In genomic region chr22:44454113-44454769, GRCh38 we compare ENCODE assay signal across 19 cellular contexts. TPM values are rescaled to one million over a fixed set of nuclear protein-coding genes. Genes with fewer than 3 reads are reported as not detected.
DNase-seq lines count a peak whose midpoint lies in the region; ATAC-seq and TF ChIP-seq lines count a peak whose summit lies in the region.
"Had no signal": no experiment of that assay in that cellular context is flagged by ENCODE, and none has a peak within 500 bp of the region (broad histone marks: within the 10 kb centered on the region; RNA-seq: fewer than 3 reads in every experiment).

No MANE protein-coding gene starts in this region.

- no peaks in the 10 kb centered on the region for H4K20me1 ChIP-seq in Loucy (ENCODE audit: insufficient read depth, low read length, poor library complexity, severe bottlenecking)

- no peak overlapping the region for H3K4me3 Mint-ChIP-seq in activated naive CD8-positive, alpha-beta T cell

- H3K4me3 ChIP-seq in Loucy (ENCODE audit: low read length, poor library complexity, severe bottlenecking) (peak overlapping the region; percentile 48), heart right ventricle (no peak overlapping the region)
- H3K4me3 ChIP-seq: adrenal gland, cardiac muscle cell, MG63, PC-9, SK-N-MC had no signal

- WGBS in heart right ventricle, 2 donors = 89 to 93% methylated on average over 11 of the region's 11 CpGs

- H3F3A ChIP-seq in Loucy (ENCODE audit: low read depth) = no peaks in the 10 kb centered on the region

- no peak overlapping the region for H2AFZ ChIP-seq in Loucy (ENCODE audit: low read length)
- H2AFZ ChIP-seq: parathyroid adenoma, PC-9 had no signal

- H3K9me2 ChIP-seq in Loucy (replicated peaks; ENCODE audit: low read depth, low read length) = no peaks in the 10 kb centered on the region

- peaks cover 3% of the 10 kb centered on the region for H3K36me3 Mint-ChIP-seq in activated naive CD8-positive, alpha-beta T cell

- no peak overlapping the region for H3K27ac ChIP-seq in heart right ventricle
- H3K27ac ChIP-seq: adrenal gland, cardiac muscle cell, parathyroid adenoma, PC-9, SK-N-MC had no signal

- H3K4me1 ChIP-seq in Loucy (ENCODE audit: insufficient read depth, low read length, poor library complexity, severe bottlenecking) = peaks cover 53% of the 10 kb centered on the region
- H3K4me1 ChIP-seq in heart right ventricle = peaks cover 0 to 5% (median 0%) of the 10 kb centered on the region in 9 donors
- H3K4me1 ChIP-seq: parathyroid adenoma had no signal

- H3K27me3 ChIP-seq in Loucy (ENCODE audit: insufficient read depth, low read length, poor library complexity, severe bottlenecking) (no peaks in the 10 kb centered on the region), heart right ventricle (no peaks in the 10 kb centered on the region)
- H3K27me3 ChIP-seq: adrenal gland, cardiac muscle cell, MG63 had no signal

- peak overlapping the region; percentile 47 for H3K9ac ChIP-seq in Loucy (ENCODE audit: low read depth, low read length, poor library complexity, severe bottlenecking)
- H3K9ac ChIP-seq: parathyroid adenoma had no signal

- peak overlapping the region; percentile 70 for H3K4me2 ChIP-seq in Loucy (ENCODE audit: low read depth, low read length, poor library complexity, severe bottlenecking)
- H3K4me2 ChIP-seq: PC-9 had no signal

- H3K9me3 ChIP-seq in Loucy (ENCODE audit: insufficient read depth, low read depth, low read length) (no peaks in the 10 kb centered on the region), heart right ventricle (no peaks in the 10 kb centered on the region)
- H3K9me3 ChIP-seq: adrenal gland, MG63 had no signal

- peaks cover under 1% of the 10 kb centered on the region for H3K9me3 Mint-ChIP-seq in activated naive CD8-positive, alpha-beta T cell (ENCODE audit: low read depth)

- H3K36me3 ChIP-seq in Loucy (ENCODE audit: insufficient read depth, low read length) = no peaks in the 10 kb centered on the region
- no peaks in the 10 kb centered on the region for H3K36me3 ChIP-seq in heart right ventricle
- H3K36me3 ChIP-seq: adrenal gland, cardiac muscle cell, MG63 had no signal

- no peaks in the 10 kb centered on the region for H3K79me2 ChIP-seq in Loucy (ENCODE audit: insufficient read depth, low read length)
- H3K79me2 ChIP-seq: parathyroid adenoma had no signal

- H3K27ac Mint-ChIP-seq in activated naive CD8-positive, alpha-beta T cell = peak overlapping the region; percentile 92

- ATAC-seq in HG02840 (IDR thresholded peaks at IDR 0.05; ENCODE audit: low FRiP score, unreplicated experiment) (no peak), heart right ventricle (no peak)
- ATAC-seq: HepG2, left cardiac atrium had no signal

- H3K27me3 Mint-ChIP-seq in activated naive CD8-positive, alpha-beta T cell = no peaks in the 10 kb centered on the region

- intact Hi-C loops in posterior vena cava (cut with DNase I) = no loop called here
- intact Hi-C loops in heart right ventricle (cut with DNase I) = no loop called here

- peak; percentile 56 for DNase-seq in activated CD8-positive, alpha-beta memory T cell treated with anti-CD3 and anti-CD28 coated beads for 24 hours
- no peak for DNase-seq in activated CD8-positive, alpha-beta memory T cell treated with anti-CD3 and anti-CD28 coated beads, Interleukin-2, amount 50 U/mL, for 4 hours
- peak; percentile 63 for DNase-seq in posterior vena cava (ENCODE audit: low spot score)
- DNase-seq in NK-92 (lab: John Stamatoyannopoulos, UW; ENCODE audit: unreplicated experiment) = no peak
- DNase-seq in heart right ventricle = no peak
- DNase-seq: left cardiac atrium; MG63; NCI-H2029 treated with DMSO at 0.1 percent for 48 hours; NCI-H69; stimulated activated naive CD4-positive, alpha-beta T cell treated with Interleukin-2 at 50 U/mL for 16 hours had no signal

- peaks cover 29% of the 10 kb centered on the region for H3K4me1 Mint-ChIP-seq in activated naive CD8-positive, alpha-beta T cell (ENCODE audit: low read depth)

- no peak for TF ChIP-seq CTCF in Loucy (conservative IDR thresholded peaks at IDR 0.05; ENCODE audit: low read length)
- TF ChIP-seq CTCF in heart right ventricle (IDR thresholded peaks at IDR 0.05) = no peak

RNA-seq across cellular contexts. Expression of gene RTL6, which starts 43.8 kb away (rescaled TPM):
- total RNA-seq in posterior vena cava (10 to 100 TPM; 18.2 to 21.1 TPM), heart right ventricle (10 to 100 TPM; 21.4 to 36.1 (median 25.7) TPM)
- polyA plus RNA-seq in heart right ventricle = 10 to 100 TPM in 1 of 2 donors, 1 to 10 TPM in 1; 3.6 to 13.5 TPM
- total RNA-seq: HepG2 had no signal
- polyA plus RNA-seq: HepG2 had no signal

Comparison
In these comparisons a context has a peak if more than half of its experiments do, and no peak if none do; other contexts are left out.
1. DNase-seq: peak in activated CD8-positive, alpha-beta memory T cell treated with anti-CD3 and anti-CD28 coated beads for 24 hours (single experiment) and posterior vena cava (single experiment); none in activated CD8-positive, alpha-beta memory T cell treated with anti-CD3 and anti-CD28 coated beads, Interleukin-2, amount 50 U/mL, for 4 hours (single experiment), NK-92 (single experiment) and heart right ventricle (0 of 2).